In genomic region chr11:116422556-116422955, GRCh38 we compare ENCODE assay signal across 24 cellular contexts.
"Had no signal": no experiment of that assay in that cellular context is flagged by ENCODE, and none has a peak within 500 bp of the region (broad histone marks: within the 10 kb centered on the region; RNA-seq: fewer than 3 reads in every experiment).

No MANE protein-coding gene starts in this region.

- DNase-seq: activated CD4-positive, alpha-beta T cell treated with anti-CD3 and anti-CD28 coated beads, Interleukin-2, amount 50 U/mL, for 1 hour; activated CD4-positive, CD25-positive, alpha-beta regulatory T cell treated with anti-CD3 and anti-CD28 coated beads, Interleukin-2, amount 50 U/mL, for 72 hours; activated CD8-positive, alpha-beta memory T cell treated with anti-CD3 and anti-CD28 coated beads, Interleukin-2, amount 50 U/mL, for 4 hours; activated naive CD4-positive, alpha-beta T cell treated with anti-CD3 and anti-CD28 coated beads, Interleukin-2, amount 10 ng/mL, durations not matched to agents 7 days and 5 days; activated naive CD8-positive, alpha-beta T cell treated with anti-CD3 and anti-CD28 coated beads, Interleukin-2, amount 50 U/mL, for 24 hours; activated T-cell treated with anti-CD3 and anti-CD28 coated beads, Interleukin-2, amount 50 U/mL, for 4 hours; colonic mucosa; foreskin keratinocyte; hippocampal formation; midbrain; occipital lobe; stimulated activated CD4-positive, alpha-beta T cell treated with anti-CD3 and anti-CD28 coated beads, Interleukin-2, amount 100 ng/mL, for 48 hours; T1000; transverse colon had no signal

- H3K36me3 Mint-ChIP-seq: activated naive CD4-positive, alpha-beta T cell treated with anti-CD3 and anti-CD28 coated beads, Interleukin-2, amount 10 ng/mL, durations not matched to agents 7 days and 5 days had no signal

- H3K36me3 ChIP-seq: colonic mucosa, right atrium auricular region, transverse colon had no signal

- H3K27me3 Mint-ChIP-seq: activated naive CD4-positive, alpha-beta T cell treated with anti-CD3 and anti-CD28 coated beads, Interleukin-2, amount 10 ng/mL, durations not matched to agents 7 days and 5 days; stimulated activated naive CD8-positive, alpha-beta T cell treated with anti-CD3 and anti-CD28 coated beads, Interleukin-15, Interleukin-2, amounts not matched to agents 100 ng/mL and 50 ng/mL, for 24 hours had no signal

- H3K4me3 Mint-ChIP-seq: activated naive CD4-positive, alpha-beta T cell treated with anti-CD3 and anti-CD28 coated beads, Interleukin-2, amount 10 ng/mL, durations not matched to agents 7 days and 5 days; activated naive CD8-positive, alpha-beta T cell treated with anti-CD3 and anti-CD28 coated beads, Interleukin-2, amount 50 U/mL, for 24 hours; activated T-cell treated with anti-CD3 and anti-CD28 coated beads, Interleukin-2, amount 50 U/mL, for 4 hours; central memory CD8-positive, alpha-beta T cell; endodermal cell; nephron progenitor cell; stimulated activated naive CD8-positive, alpha-beta T cell treated with anti-CD3 and anti-CD28 coated beads, Interleukin-15, Interleukin-2, amounts not matched to agents 100 ng/mL and 50 ng/mL, for 24 hours had no signal

- H3K4me1 ChIP-seq: colonic mucosa, foreskin keratinocyte had no signal

- H3K27ac Mint-ChIP-seq: activated naive CD4-positive, alpha-beta T cell treated with anti-CD3 and anti-CD28 coated beads, Interleukin-2, amount 10 ng/mL, durations not matched to agents 7 days and 5 days; activated naive CD8-positive, alpha-beta T cell treated with anti-CD3 and anti-CD28 coated beads, Interleukin-2, amount 50 U/mL, for 24 hours; endodermal cell; nephron progenitor cell; progenitor cell of endocrine pancreas; stimulated activated naive CD8-positive, alpha-beta T cell treated with anti-CD3 and anti-CD28 coated beads, Interleukin-15, Interleukin-2, amounts not matched to agents 100 ng/mL and 50 ng/mL, for 24 hours had no signal

- ATAC-seq: activated naive CD8-positive, alpha-beta T cell treated with anti-CD3 and anti-CD28 coated beads, Interleukin-2, amount 50 U/mL, for 24 hours; activated T-cell treated with anti-CD3 and anti-CD28 coated beads, Interleukin-2, amount 50 U/mL, for 4 hours; foreskin keratinocyte; left lobe of liver had no signal

- H3K4me3 ChIP-seq: colonic mucosa, lung, right atrium auricular region, skin epidermis, transverse colon had no signal

- H3K4me1 Mint-ChIP-seq: activated naive CD4-positive, alpha-beta T cell treated with anti-CD3 and anti-CD28 coated beads, Interleukin-2, amount 10 ng/mL, durations not matched to agents 7 days and 5 days; activated naive CD8-positive, alpha-beta T cell treated with anti-CD3 and anti-CD28 coated beads, Interleukin-2, amount 50 U/mL, for 24 hours; central memory CD8-positive, alpha-beta T cell had no signal

- H3K9me3 Mint-ChIP-seq: activated naive CD4-positive, alpha-beta T cell treated with anti-CD3 and anti-CD28 coated beads, Interleukin-2, amount 10 ng/mL, durations not matched to agents 7 days and 5 days; activated naive CD8-positive, alpha-beta T cell treated with anti-CD3 and anti-CD28 coated beads, Interleukin-2, amount 50 U/mL, for 24 hours; activated T-cell treated with anti-CD3 and anti-CD28 coated beads, Interleukin-2, amount 50 U/mL, for 4 hours; central memory CD8-positive, alpha-beta T cell; stimulated activated naive CD8-positive, alpha-beta T cell treated with anti-CD3 and anti-CD28 coated beads, Interleukin-15, Interleukin-2, amounts not matched to agents 100 ng/mL and 50 ng/mL, for 24 hours had no signal

- H3K27me3 ChIP-seq: colonic mucosa, foreskin keratinocyte, right atrium auricular region, transverse colon had no signal

- FAIRE-seq: keratinocyte had no signal

- H3K27ac ChIP-seq: colonic mucosa, foreskin keratinocyte, right atrium auricular region, skin epidermis, transverse colon had no signal
